8 cellular contexts compared by ENCODE assay signal in genomic region chr21:43646550-43647260, GRCh38. TPM values are rescaled to one million over a fixed set of nuclear protein-coding genes. Genes with fewer than 3 reads are reported as not detected.
DNase-seq lines count a peak whose midpoint lies in the region; ATAC-seq and TF ChIP-seq lines count a peak whose summit lies in the region.

No MANE protein-coding gene starts in this region.

- H3K36me3 ChIP-seq in breast epithelium = no peaks in the 10 kb centered on the region

- intact Hi-C loops in breast epithelium (cut with DNase I; ENCODE audit: low total_unique reads) = no loop called here

- H3K4me3 ChIP-seq in breast epithelium = no peak overlapping the region

- no peaks in the 10 kb centered on the region for H3K4me1 ChIP-seq in breast epithelium

- no peak overlapping the region for H3K27ac ChIP-seq in VCaP
- no peak overlapping the region for H3K27ac ChIP-seq in breast epithelium

- TF ChIP-seq POLR2A in breast epithelium (IDR thresholded peaks at IDR 0.05) = no peak

- no peaks in the 10 kb centered on the region for H3K27me3 ChIP-seq in breast epithelium

- no peaks in the 10 kb centered on the region for H3K9me3 ChIP-seq in breast epithelium

- TF ChIP-seq CTCF in GM10248 (IDR thresholded peaks at IDR 0.05; ENCODE audit: control extremely low read depth, extremely low read depth, low read depth, missing control alignments) (peak; percentile 99), VCaP (conservative IDR thresholded peaks at IDR 0.05) (peak; percentile 100), breast epithelium (IDR thresholded peaks at IDR 0.05) (peak; percentile 99)

- POLR2A ChIA-PET in GM10248 (lab: Yijun Ruan, JAX) = no interaction called here

- ATAC-seq in HG03108 (IDR thresholded peaks at IDR 0.05; ENCODE audit: unreplicated experiment) = peak; percentile 84
- ATAC-seq in HG02840 (IDR thresholded peaks at IDR 0.05; ENCODE audit: low FRiP score, unreplicated experiment) = no peak

- CTCF ChIA-PET in GM10248 (lab: Yijun Ruan, JAX) = interaction anchor here (0.7 to 3.8 kb wide), 11 partner anchors 10 to 454 kb away, joined by 3 to 22 read pairs (median 5); partner anchors contain the start of genes HSF2BP and RRP1B

- DNase-seq in GM10248 (ENCODE audit: extremely low spot score) = peak; percentile 86
- peak; percentile 88 for DNase-seq in NCI-H2227 treated with DMSO at 0.1 percent for 48 hours (lab: John Stamatoyannopoulos, UW)
- DNase-seq in breast epithelium (ENCODE audit: low spot score in 2 of 2) = peak; percentile 88 to 89
- peak; percentile 95 for DNase-seq in iris pigment epithelial cell (ENCODE audit: low read depth)
- peak; percentile 91 for DNase-seq in stimulated activated CD4-positive, alpha-beta T cell treated with anti-CD3 and anti-CD28 coated beads, Interleukin-15, amount 100 ng/mL, for 24 hours

RNA-seq across cellular contexts. Expression of gene HSF2BP, which starts 12.6 kb away (rescaled TPM):
- 1 to 10 TPM in 2 of 3 donors, under 1 TPM in 1; 0.32 to 1.8 (median 1.3) TPM for total RNA-seq in breast epithelium

RNA-seq across cellular contexts. Expression of gene RRP1B, which starts 12.7 kb away (rescaled TPM):
- 10 to 100 TPM; 17.1 to 22.6 (median 22.1) TPM for total RNA-seq in breast epithelium
